In the genomic region with DNA sequence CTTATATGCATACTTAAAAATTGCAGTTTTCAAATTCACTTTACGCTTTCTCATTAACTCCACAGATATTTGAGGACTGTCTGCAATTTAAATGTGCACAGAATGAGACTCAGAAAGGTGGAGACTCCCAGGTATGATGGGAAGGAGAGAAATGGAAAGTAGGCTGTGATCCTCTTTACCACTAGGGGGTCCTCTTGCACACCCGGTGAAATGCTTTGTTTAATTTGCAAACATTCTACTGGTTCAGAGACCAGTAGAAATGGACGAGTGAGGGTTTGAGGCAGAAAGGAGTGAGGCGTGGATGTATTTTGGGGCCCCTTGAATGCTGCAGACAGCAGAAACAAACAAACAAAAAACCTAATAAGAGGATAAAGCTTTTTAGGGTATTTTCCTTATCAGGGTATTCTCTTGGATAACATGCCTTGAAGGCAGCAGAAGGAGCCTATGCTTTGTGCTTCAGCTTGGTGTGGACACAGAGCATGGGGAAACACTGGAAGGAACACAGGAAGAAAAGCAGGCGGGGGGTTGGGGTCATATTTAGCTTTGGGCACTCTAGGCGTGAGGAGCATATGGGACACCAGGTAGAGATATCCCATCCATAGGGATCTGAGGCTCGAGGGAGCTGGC, we compare ENCODE assay signal across 9 cellular contexts.
DNase-seq lines count a peak whose midpoint lies in the region; ATAC-seq, FAIRE-seq and TF ChIP-seq lines count a peak whose summit lies in the region.
"Had no signal": no experiment of that assay in that cellular context is flagged by ENCODE, and none has a peak within 500 bp of the region (broad histone marks: within the 10 kb centered on the region; RNA-seq: fewer than 3 reads in every experiment).

No MANE protein-coding gene starts in this region.

- no peaks in the 10 kb centered on the region for H3K27me3 ChIP-seq in RWPE2 (ENCODE audit: insufficient read depth, poor library complexity, severe bottlenecking)
- no peaks in the 10 kb centered on the region for H3K27me3 ChIP-seq in gastroesophageal sphincter

- no peaks in the 10 kb centered on the region for H3K9me3 ChIP-seq in RWPE2 (ENCODE audit: severe bottlenecking)
- no peaks in the 10 kb centered on the region for H3K9me3 ChIP-seq in gastroesophageal sphincter

- H3K27ac ChIP-seq in RWPE2 (ENCODE audit: poor library complexity, severe bottlenecking) (no peak overlapping the region), gastroesophageal sphincter (no peak overlapping the region)

- peak; percentile 83 for ATAC-seq in GM18909 (IDR thresholded peaks at IDR 0.05; ENCODE audit: poor library complexity, unreplicated experiment)
- peak; percentile 69 for ATAC-seq in HG03196 (IDR thresholded peaks at IDR 0.05; ENCODE audit: unreplicated experiment)
- no peak for ATAC-seq in RWPE2 (ENCODE audit: low read depth)
- no peak for ATAC-seq in gastroesophageal sphincter

- no peak overlapping the region for H3K4me3 ChIP-seq in RWPE2 (ENCODE audit: severe bottlenecking)
- no peak overlapping the region for H3K4me3 ChIP-seq in gastroesophageal sphincter

- TF ChIP-seq CTCF in RWPE2 (IDR thresholded peaks at IDR 0.05; ENCODE audit: poor library complexity, severe bottlenecking) (peak; percentile 48), gastroesophageal sphincter (IDR thresholded peaks at IDR 0.05) (no peak)

- peak; percentile 0 for DNase-seq in DMS 273 treated with DMSO at 0.1 percent for 48 hours (lab: John Stamatoyannopoulos, UW)
- no peak for DNase-seq in RWPE2 (ENCODE audit: low spot score)
- DNase-seq in midbrain (lab: John Stamatoyannopoulos, UW), result peak; percentile 21
- no peak for DNase-seq in DMS114 treated with DMSO at 0.1 percent for 48 hours (lab: John Stamatoyannopoulos, UW; ENCODE audit: unreplicated experiment)
- no peak for DNase-seq in frontal cortex (ENCODE audit: low spot score in 2 of 2)

- WGBS in gastroesophageal sphincter (ENCODE audit: low coverage in 1 of 2), 2 donors, result 56 to 74% methylated on average over 6 to 7 of the region's 7 CpGs

- FAIRE-seq in frontal cortex (lab: Jason Lieb, UNC), result no peak
- FAIRE-seq: endometrium had no signal

- peaks cover 23% of the 10 kb centered on the region for H3K4me1 ChIP-seq in RWPE2 (ENCODE audit: insufficient read depth, poor library complexity, severe bottlenecking)
- no peaks in the 10 kb centered on the region for H3K4me1 ChIP-seq in gastroesophageal sphincter

- TF ChIP-seq EP300 in gastroesophageal sphincter (IDR thresholded peaks at IDR 0.05), result no peak

- H3K36me3 ChIP-seq in RWPE2 (ENCODE audit: low read depth), result no peaks in the 10 kb centered on the region
- H3K36me3 ChIP-seq in gastroesophageal sphincter, result no peaks in the 10 kb centered on the region

- no peak for TF ChIP-seq POLR2A in gastroesophageal sphincter (IDR thresholded peaks at IDR 0.05)

Comparison
In these comparisons a context has a peak if more than half of its experiments do, and no peak if none do; other contexts are left out.
1. DNase-seq: peak in DMS 273 treated with DMSO at 0.1 percent for 48 hours (single experiment) and midbrain (single experiment); none in RWPE2 (single experiment), DMS114 treated with DMSO at 0.1 percent for 48 hours (single experiment) and frontal cortex (0 of 2).
2. ATAC-seq: peak in GM18909 (single experiment) and HG03196 (single experiment); none in RWPE2 (single experiment) and gastroesophageal sphincter (single experiment).